8 cellular contexts compared by ENCODE assay signal in genomic region chrX:20140410-20140809, GRCh38. TPM values are rescaled to one million over a fixed set of nuclear protein-coding genes. Genes with fewer than 3 reads are reported as not detected.
DNase-seq lines count a peak whose midpoint lies in the region; ATAC-seq, FAIRE-seq and TF ChIP-seq lines count a peak whose summit lies in the region.

No MANE protein-coding gene starts in this region.

- H3K4me3 ChIP-seq in OCI-LY3 (ENCODE audit: low read length) (peak overlapping the region; percentile 93), epithelial cell of esophagus (ENCODE audit: low read length) (peak overlapping the region; percentile 75), rectal smooth muscle tissue (ENCODE audit: low read length) (peak overlapping the region; percentile 73)

- H3K36me3 ChIP-seq in OCI-LY3 (replicated peaks; ENCODE audit: low read depth, low read length) (peaks cover 23% of the 10 kb centered on the region), rectal smooth muscle tissue (ENCODE audit: control insufficient read depth, insufficient read depth, low read length) (peaks cover 6% of the 10 kb centered on the region)

- no peaks in the 10 kb centered on the region for H3K9me3 ChIP-seq in OCI-LY3 (ENCODE audit: insufficient read depth, low read length)

- peaks cover 19% of the 10 kb centered on the region for H3K4me1 ChIP-seq in OCI-LY3 (ENCODE audit: low read length)
- H3K4me1 ChIP-seq in rectal smooth muscle tissue (ENCODE audit: control insufficient read depth, insufficient read depth, low read length): peaks cover 3% of the 10 kb centered on the region

- ATAC-seq in GM21723 (IDR thresholded peaks at IDR 0.05; ENCODE audit: unreplicated experiment) (no peak), HG03045 (IDR thresholded peaks at IDR 0.05; ENCODE audit: unreplicated experiment) (no peak)

- DNase-seq in GM12892 (ENCODE audit: insufficient read length) (no peak), epithelial cell of esophagus (ENCODE audit: low read depth) (no peak), ureter (ENCODE audit: low spot score) (no peak), NCI-H2227 (lab: John Stamatoyannopoulos, UW; ENCODE audit: unreplicated experiment) (no peak)

- TF ChIP-seq POLR2A in GM12892 (IDR thresholded peaks at IDR 0.05; ENCODE audit: low read depth, low read length): no peak

- no peak for TF ChIP-seq CTCF in OCI-LY3 (IDR thresholded peaks at IDR 0.05; ENCODE audit: low read depth, low read length)
- no peak for TF ChIP-seq CTCF in epithelial cell of esophagus (IDR thresholded peaks at IDR 0.05; ENCODE audit: insufficient read depth, low read depth, low read length, missing control alignments)

- H3K79me2 ChIP-seq in OCI-LY3 (ENCODE audit: low read length): peaks cover 54% of the 10 kb centered on the region

- H3K27ac ChIP-seq in OCI-LY3 (ENCODE audit: low read length) (no peak overlapping the region), rectal smooth muscle tissue (ENCODE audit: low read depth, low read length) (no peak overlapping the region)

- H3K4me2 ChIP-seq in OCI-LY3 (ENCODE audit: low read length): peak overlapping the region; percentile 71

- no peak overlapping the region for H2AFZ ChIP-seq in OCI-LY3 (ENCODE audit: low read depth, low read length)

- FAIRE-seq in GM12892 (lab: Jason Lieb, UNC): peak; percentile 30

- H3K27me3 ChIP-seq in OCI-LY3 (ENCODE audit: low read depth, low read length): no peaks in the 10 kb centered on the region
- no peaks in the 10 kb centered on the region for H3K27me3 ChIP-seq in rectal smooth muscle tissue (ENCODE audit: control insufficient read depth, insufficient read depth, low read length)

- peaks cover 18% of the 10 kb centered on the region for H4K20me1 ChIP-seq in OCI-LY3 (ENCODE audit: insufficient read depth, low read length)

- H3K9ac ChIP-seq in OCI-LY3 (ENCODE audit: low read length): peak overlapping the region; percentile 87
- H3K9ac ChIP-seq in rectal smooth muscle tissue (ENCODE audit: low read length): no peak overlapping the region

RNA-seq across cellular contexts. Expression of gene EIF1AX, which starts 1.2 kb away (rescaled TPM):
- 88.7 TPM for polyA plus RNA-seq in GM12892 (2012; ENCODE audit: missing spikeins)
- total RNA-seq in ureter: 77.1 TPM

RNA-seq across cellular contexts. Expression of gene MAP7D2, which starts 23.7 kb away (rescaled TPM):
- 0.98 TPM for polyA plus RNA-seq in GM12892 (2012; ENCODE audit: missing spikeins)
- total RNA-seq in ureter: 1.2 TPM
